ENCODE assay signal across 31 cellular contexts in the genomic region with DNA sequence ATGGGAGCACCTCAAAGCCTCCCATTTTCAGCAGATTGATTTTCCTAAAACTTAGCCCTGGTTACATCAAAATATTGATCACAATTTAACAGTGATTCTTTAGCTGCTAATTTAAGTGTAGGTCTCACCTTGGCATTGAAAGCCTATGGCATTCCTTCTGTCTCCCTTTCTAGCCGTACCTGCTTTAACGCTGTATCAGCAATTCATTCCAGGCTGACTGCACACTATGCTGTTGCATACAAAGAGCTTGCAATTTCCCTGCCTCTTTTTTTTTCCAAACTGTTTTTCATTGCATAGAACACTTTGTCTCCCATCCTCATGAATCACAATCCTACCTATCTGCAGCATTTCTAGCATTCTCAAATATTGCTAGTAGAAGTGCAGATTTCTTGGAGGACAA. TPM values are rescaled to one million over a fixed set of nuclear protein-coding genes. Genes with fewer than 3 reads are reported as not detected.
"Had no signal": no experiment of that assay in that cellular context is flagged by ENCODE, and none has a peak within 500 bp of the region (broad histone marks: within the 10 kb centered on the region; RNA-seq: fewer than 3 reads in every experiment).

No MANE protein-coding gene starts in this region.

- H3K4me3 Mint-ChIP-seq: activated CD4-positive, alpha-beta memory T cell treated with anti-CD3 and anti-CD28 coated beads, Interleukin-2, amount 10 ng/mL, durations not matched to agents 7 days and 5 days; activated CD8-positive, alpha-beta memory T cell treated with anti-CD3 and anti-CD28 coated beads, Interleukin-2, amount 10 ng/mL, durations not matched to agents 7 days and 5 days; activated naive CD8-positive, alpha-beta T cell treated with anti-CD3 and anti-CD28 coated beads, Interleukin-2, amount 10 ng/mL, durations not matched to agents 7 days and 5 days; T-helper 1 cell treated with Interleukin-12 subunit alpha and Interleukin-12 subunit beta and Interleukin-4 antibody, amounts not matched to agents 30 μg/mL and 1 μg/mL, for 36 hours; T-helper 2 cell treated with Interferon-gamma antibody and Interleukin-4, amounts not matched to agents 5 μg/mL and 100 μg/mL, for 36 hours; WTC11 had no signal

- H3K36me3 ChIP-seq: ascending aorta, Peyer's patch, SJSA1 had no signal

- H3K27me3 Mint-ChIP-seq: activated CD4-positive, alpha-beta memory T cell treated with anti-CD3 and anti-CD28 coated beads, Interleukin-2, amount 10 ng/mL, durations not matched to agents 7 days and 5 days; activated CD8-positive, alpha-beta memory T cell treated with anti-CD3 and anti-CD28 coated beads, Interleukin-2, amount 10 ng/mL, durations not matched to agents 7 days and 5 days; activated naive CD8-positive, alpha-beta T cell treated with anti-CD3 and anti-CD28 coated beads, Interleukin-2, amount 10 ng/mL, durations not matched to agents 7 days and 5 days had no signal

- H3K27me3 ChIP-seq: ascending aorta, Peyer's patch, SJSA1 had no signal

- H3K9ac ChIP-seq: SK-N-SH had no signal

- H3K27ac Mint-ChIP-seq: activated CD4-positive, alpha-beta memory T cell treated with anti-CD3 and anti-CD28 coated beads, Interleukin-2, amount 10 ng/mL, durations not matched to agents 7 days and 5 days; activated CD8-positive, alpha-beta memory T cell treated with anti-CD3 and anti-CD28 coated beads, Interleukin-2, amount 10 ng/mL, durations not matched to agents 7 days and 5 days; activated naive CD8-positive, alpha-beta T cell treated with anti-CD3 and anti-CD28 coated beads, Interleukin-2, amount 10 ng/mL, durations not matched to agents 7 days and 5 days; T-helper 1 cell treated with Interleukin-12 subunit alpha and Interleukin-12 subunit beta and Interleukin-4 antibody, amounts not matched to agents 30 μg/mL and 1 μg/mL, for 36 hours; T-helper 2 cell treated with Interferon-gamma antibody and Interleukin-4, amounts not matched to agents 5 μg/mL and 100 μg/mL, for 36 hours; WTC11 had no signal

- H3K36me3 Mint-ChIP-seq: WTC11 had no signal

- H3K4me3 ChIP-seq: ascending aorta, Peyer's patch, SJSA1 had no signal

- H3K4me1 ChIP-seq: SJSA1 had no signal

- H3K4me2 ChIP-seq: SK-N-SH had no signal

- DNase-seq: activated CD4-positive, alpha-beta memory T cell treated with anti-CD3 and anti-CD28 coated beads, Interleukin-2, amount 10 ng/mL, durations not matched to agents 7 days and 5 days; activated CD4-positive, alpha-beta T cell treated with anti-CD3 and anti-CD28 coated beads for 4 hours; activated CD8-positive, alpha-beta memory T cell treated with anti-CD3 and anti-CD28 coated beads for 24 hours; activated CD8-positive, alpha-beta memory T cell treated with anti-CD3 and anti-CD28 coated beads, Interleukin-2, amount 10 ng/mL, durations not matched to agents 7 days and 5 days; activated CD8-positive, alpha-beta memory T cell treated with anti-CD3 and anti-CD28 coated beads, Interleukin-2, amount 50 U/mL, for 48 hours; activated effector memory CD4-positive, alpha-beta T cell treated with Interleukin-2 at 50 U/mL for 16 hours; activated naive CD4-positive, alpha-beta T cell treated with anti-CD3 and anti-CD28 coated beads, Interleukin-2, amount 50 U/mL, for 16 hours; activated naive CD8-positive, alpha-beta T cell treated with anti-CD3 and anti-CD28 coated beads, Interleukin-2, amount 10 ng/mL, durations not matched to agents 7 days and 5 days; activated T-cell treated with anti-CD3 and anti-CD28 coated beads, Interleukin-2, amount 50 U/mL, for 48 hours; amygdala; Karpas-422; NCI-H1105; NCI-H1417 treated with DMSO at 0.1 percent for 48 hours; NCI-H1694; NCI-H1930; NCI-H2081 treated with DMSO at 0.1 percent for 48 hours; NCI-H226; NCI-H446 treated with DMSO at 0.1 percent for 48 hours; NCI-H524 treated with DMSO at 0.1 percent for 48 hours; PC-3; Peyer's patch; RPMI8226; SHP77 treated with DMSO at 0.1 percent for 48 hours; SK-N-SH had no signal

- H3K27ac ChIP-seq: ascending aorta, Peyer's patch, SJSA1 had no signal

- H3K9me3 ChIP-seq: ascending aorta, Peyer's patch, SJSA1, SK-N-SH had no signal

- ATAC-seq: activated CD4-positive, CD25-positive, alpha-beta regulatory T cell treated with anti-CD3 and anti-CD28 coated beads, Interleukin-2, amount 50 U/mL, for 24 hours; activated CD8-positive, alpha-beta memory T cell treated with anti-CD3 and anti-CD28 coated beads, Interleukin-2, amount 10 ng/mL, durations not matched to agents 7 days and 5 days; PC-3; WTC11 had no signal

RNA-seq across cellular contexts. Expression of gene SLC45A2, which starts 32.3 kb away (rescaled TPM):
- total RNA-seq: ascending aorta, MCF 10A, PC-3, Peyer's patch, SJSA1, WTC11 had no signal
